ENCODE assay signal across 1 cellular context in genomic region chr7:26238004-26238403, GRCh38.
TF ChIP-seq lines count a peak whose summit lies in the region.

No MANE protein-coding gene starts in this region.

TF ChIP-seq in K562, 482 proteins besides CTCF, POLR2A, EP300 and RAD21 (continued from another document):
- no peak for TF ChIP-seq ARID4B (CRISPR knock-in tag; IDR thresholded peaks at IDR 0.05)
TF ChIP-seq in K562: peak in this region for 12.
